Comparison of ENCODE assay signal across 21 cellular contexts in the genomic region with DNA sequence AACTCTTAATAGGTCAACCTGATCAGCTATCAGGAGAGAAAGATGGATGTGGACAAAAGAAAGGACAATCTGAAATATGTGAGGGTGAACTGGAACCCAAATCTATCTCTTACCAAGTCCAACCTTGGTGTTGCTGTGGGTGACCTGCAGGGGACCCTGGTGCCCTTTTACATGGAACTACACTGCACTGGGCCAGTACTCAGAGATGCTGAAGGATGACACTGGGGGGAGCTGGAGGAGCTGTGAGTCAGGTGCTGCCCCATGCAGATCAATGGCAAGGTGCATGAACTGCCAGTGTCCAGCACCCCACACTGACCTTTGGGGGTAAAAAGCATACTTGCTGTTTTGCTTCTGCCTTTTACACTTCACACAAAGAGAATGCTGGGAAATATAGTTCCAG. TPM values are rescaled to one million over a fixed set of nuclear protein-coding genes. Genes with fewer than 3 reads are reported as not detected.
DNase-seq lines count a peak whose midpoint lies in the region; ATAC-seq and TF ChIP-seq lines count a peak whose summit lies in the region.
"Had no signal": no experiment of that assay in that cellular context is flagged by ENCODE, and none has a peak within 500 bp of the region (broad histone marks: within the 10 kb centered on the region; RNA-seq: fewer than 3 reads in every experiment).

No MANE protein-coding gene starts in this region.

- H3K27ac Mint-ChIP-seq in CD4-positive, alpha-beta memory T cell: no peak overlapping the region
- H3K27ac Mint-ChIP-seq in MCF 10A (ENCODE audit: low read depth, unreplicated experiment): no peak overlapping the region
- H3K27ac Mint-ChIP-seq: activated naive CD4-positive, alpha-beta T cell treated with anti-CD3 and anti-CD28 coated beads, Interleukin-2, amount 50 U/mL, for 72 hours; activated T-helper 17 cell treated with anti-CD3 and anti-CD28 coated beads, Interleukin-2, amount 50 U/mL, for 72 hours; CD4-positive, CD25-positive, alpha-beta regulatory T cell; memory B cell had no signal

- CTCF ChIA-PET in HEK293 (lab: Yijun Ruan, JAX) (no interaction called here), OCI-LY7 (lab: Charles Lee; ENCODE audit: unreplicated experiment) (interaction anchor here (1.0 kb wide), 1 partner anchor 44 kb away, joined by 3 read pairs; no protein-coding TSS in a partner anchor), MCF 10A (lab: Yijun Ruan, JAX) (interaction anchor here (0.5 kb wide), 1 partner anchor 30 kb away, joined by 4 read pairs; no protein-coding TSS in a partner anchor)
- CTCF ChIA-PET in CD4-positive, alpha-beta memory T cell (lab: Charles Lee; ENCODE audit: partially characterized antibody): interaction anchor here (1.2 kb wide), 1 partner anchor 43 kb away, joined by 3 read pairs; no protein-coding TSS in a partner anchor

- intact Hi-C loops in OCI-LY7 (cut with micrococcal nuclease; ENCODE audit: unreplicated experiment): no loop called here
- intact Hi-C loops in CD4-positive, alpha-beta memory T cell (cut with micrococcal nuclease): no loop called here
- intact Hi-C loops in MCF 10A (cut with micrococcal nuclease): no loop called here

- H3K9me2 ChIP-seq in OCI-LY7 (ENCODE audit: insufficient read depth, low read length): no peaks in the 10 kb centered on the region

- H3K27me3 ChIP-seq in CD4-positive, alpha-beta memory T cell (ENCODE audit: insufficient read depth, low read length): no peaks in the 10 kb centered on the region
- H3K27me3 ChIP-seq: neutrophil, upper lobe of left lung had no signal

- DNase-seq in OCI-LY7 (ENCODE audit: low spot score) (peak; percentile 8), iPS DF 4.7 (ENCODE audit: extremely low read depth, low spot score) (peak; percentile 22), NCI-H748 treated with DMSO at 0.1 percent for 48 hours (lab: John Stamatoyannopoulos, UW) (no peak), MCF 10A (ENCODE audit: unreplicated experiment) (no peak)
- no peak for DNase-seq in CD4-positive, alpha-beta memory T cell
- DNase-seq: activated CD4-positive, alpha-beta T cell treated with anti-CD3 and anti-CD28 coated beads, Interleukin-2, amount 50 U/mL, for 4 hours; activated CD8-positive, alpha-beta memory T cell treated with anti-CD3 and anti-CD28 coated beads, Interleukin-2, amount 50 U/mL, for 48 hours; CD4-positive, CD25-positive, alpha-beta regulatory T cell; dermis blood vessel endothelial cell; NCI-H510A; substantia nigra; upper lobe of left lung had no signal

- H4K20me1 ChIP-seq in OCI-LY7 (ENCODE audit: insufficient read depth, low read length): no peaks in the 10 kb centered on the region

- no peak overlapping the region for H3K4me2 ChIP-seq in OCI-LY7 (ENCODE audit: low read length)

- no peak overlapping the region for H3K4me3 Mint-ChIP-seq in CD4-positive, alpha-beta memory T cell
- no peak overlapping the region for H3K4me3 Mint-ChIP-seq in MCF 10A (ENCODE audit: unreplicated experiment)
- H3K4me3 Mint-ChIP-seq: activated T-helper 17 cell treated with anti-CD3 and anti-CD28 coated beads, Interleukin-2, amount 50 U/mL, for 72 hours; central memory CD8-positive, alpha-beta T cell; memory B cell had no signal

- H3K36me3 Mint-ChIP-seq in CD4-positive, alpha-beta memory T cell: no peaks in the 10 kb centered on the region
- H3K36me3 Mint-ChIP-seq in MCF 10A (ENCODE audit: insufficient read depth, unreplicated experiment): no peaks in the 10 kb centered on the region
- H3K36me3 Mint-ChIP-seq: CD4-positive, CD25-positive, alpha-beta regulatory T cell; memory B cell had no signal

- H3K4me1 ChIP-seq in HEK293 (ENCODE audit: control insufficient read depth, insufficient read depth, low read length) (peaks cover 7% of the 10 kb centered on the region), OCI-LY7 (ENCODE audit: insufficient read depth, low read length, poor library complexity, severe bottlenecking) (no peaks in the 10 kb centered on the region)
- H3K4me1 ChIP-seq in CD4-positive, alpha-beta memory T cell (ENCODE audit: insufficient read depth, low read length): no peaks in the 10 kb centered on the region
- H3K4me1 ChIP-seq: prostate gland, upper lobe of left lung had no signal

- ATAC-seq in GM21528 (IDR thresholded peaks at IDR 0.05; ENCODE audit: low FRiP score, unreplicated experiment): no peak
- ATAC-seq: activated naive CD4-positive, alpha-beta T cell treated with anti-CD3 and anti-CD28 coated beads, Interleukin-2, amount 50 U/mL, for 72 hours; activated T-helper 17 cell treated with anti-CD3 and anti-CD28 coated beads, Interleukin-2, amount 50 U/mL, for 72 hours had no signal

- peaks cover 0 to 7% (median 4%) of the 10 kb centered on the region in 8 donors for H3K9me3 Mint-ChIP-seq in CD4-positive, alpha-beta memory T cell
- no peaks in the 10 kb centered on the region for H3K9me3 Mint-ChIP-seq in MCF 10A (ENCODE audit: unreplicated experiment)
- H3K9me3 Mint-ChIP-seq: central memory CD8-positive, alpha-beta T cell; memory B cell had no signal

- H3K9me3 ChIP-seq in HEK293 (ENCODE audit: control insufficient read depth, insufficient read depth, low read depth, low read length) (no peaks in the 10 kb centered on the region), OCI-LY7 (ENCODE audit: low read length) (no peaks in the 10 kb centered on the region)
- no peaks in the 10 kb centered on the region for H3K9me3 ChIP-seq in CD4-positive, alpha-beta memory T cell (ENCODE audit: control insufficient read depth in 1 of 2, low read length in 2 of 2)
- H3K9me3 ChIP-seq: neutrophil, prostate gland, upper lobe of left lung had no signal

- no peak overlapping the region for H2AFZ ChIP-seq in OCI-LY7 (ENCODE audit: low read length)

- H3K27ac ChIP-seq in HEK293 (ENCODE audit: extremely low read depth, low read depth, low read length) (no peak overlapping the region), OCI-LY7 (ENCODE audit: low read depth, low read length, poor library complexity, severe bottlenecking) (no peak overlapping the region)
- no peak overlapping the region for H3K27ac ChIP-seq in CD4-positive, alpha-beta memory T cell (ENCODE audit: low read depth, low read length)
- H3K27ac ChIP-seq: neutrophil, prostate gland, upper lobe of left lung had no signal

- TF ChIP-seq CTCF in GM12872 (IDR thresholded peaks at IDR 0.05; ENCODE audit: insufficient read depth, low read depth, low read length) (0 out of 3 replicates have a peak, but pooled peaks have one; percentile 21), HEK293 (tag by site-specific recombination; IDR thresholded peaks at IDR 0.05) (peak; percentile 30; the same call in 1 of the 2 replicates), OCI-LY7 (conservative IDR thresholded peaks at IDR 0.05; ENCODE audit: low read length) (peak; percentile 36), MCF 10A (IDR thresholded peaks at IDR 0.05; ENCODE audit: unreplicated experiment) (no peak)

- H3K4me3 ChIP-seq in HEK293 (ENCODE audit: low read depth, low read length) (no peak overlapping the region), OCI-LY7 (ENCODE audit: low read depth, low read length, poor library complexity, severe bottlenecking) (no peak overlapping the region)
- no peak overlapping the region for H3K4me3 ChIP-seq in CD4-positive, alpha-beta memory T cell (ENCODE audit: low read length in 2 of 2)
- H3K4me3 ChIP-seq: prostate gland, upper lobe of left lung had no signal

- H3K79me2 ChIP-seq in OCI-LY7 (ENCODE audit: insufficient read depth, low read depth, low read length): no peaks in the 10 kb centered on the region

- peaks cover 3 to 4% of the 10 kb centered on the region in 2 donors for H3K27me3 Mint-ChIP-seq in CD4-positive, alpha-beta memory T cell
- H3K27me3 Mint-ChIP-seq in MCF 10A (ENCODE audit: insufficient read depth, unreplicated experiment): no peaks in the 10 kb centered on the region

- POLR2A ChIA-PET in HEK293 (lab: Yijun Ruan, JAX) (no interaction called here), OCI-LY7 (lab: Charles Lee) (no interaction called here), MCF 10A (lab: Yijun Ruan, JAX) (no interaction called here)
- POLR2A ChIA-PET in CD4-positive, alpha-beta memory T cell (lab: Charles Lee; ENCODE audit: partially characterized antibody): no interaction called here

- H3K4me1 Mint-ChIP-seq in CD4-positive, alpha-beta memory T cell: no peaks in the 10 kb centered on the region
- H3K4me1 Mint-ChIP-seq in MCF 10A (ENCODE audit: insufficient read depth, unreplicated experiment): no peaks in the 10 kb centered on the region
- H3K4me1 Mint-ChIP-seq: activated T-helper 17 cell treated with anti-CD3 and anti-CD28 coated beads, Interleukin-2, amount 50 U/mL, for 72 hours; CD4-positive, CD25-positive, alpha-beta regulatory T cell; central memory CD8-positive, alpha-beta T cell had no signal

- BruUV-seq in OCI-LY7 (replicated peaks; lab: Mats Ljungman, UMichigan): no TSS peak
- BruUV-seq in MCF 10A (replicated peaks; lab: Mats Ljungman, UMichigan): no TSS peak

- H3K36me3 ChIP-seq in HEK293 (ENCODE audit: control insufficient read depth in 2 of 2, insufficient read depth in 1 of 2, low read length in 2 of 2) (no peaks in the 10 kb centered on the region), OCI-LY7 (ENCODE audit: insufficient read depth, low read length) (no peaks in the 10 kb centered on the region)
- no peaks in the 10 kb centered on the region for H3K36me3 ChIP-seq in CD4-positive, alpha-beta memory T cell (ENCODE audit: insufficient read depth, low read length)
- H3K36me3 ChIP-seq: neutrophil, prostate gland, upper lobe of left lung had no signal

TF ChIP-seq in HEK293, 187 proteins besides CTCF, POLR2A, EP300 and RAD21 (continues in another document):
- TF ChIP-seq ZNF626 (tag by site-specific recombination; IDR thresholded peaks at IDR 0.05) (no peak), ZNF184 (tag by site-specific recombination; IDR thresholded peaks at IDR 0.05) (no peak), ZNF266 (tag by site-specific recombination; IDR thresholded peaks at IDR 0.05; ENCODE audit: low read depth) (no peak), WT1 (tag by site-specific recombination; IDR thresholded peaks at IDR 0.05) (no peak), BCL11B (tag by site-specific recombination; IDR thresholded peaks at IDR 0.05; ENCODE audit: low read depth) (no peak), ZNF473 (tag by site-specific recombination; IDR thresholded peaks at IDR 0.05) (no peak), ZNF292 (tag by site-specific recombination; IDR thresholded peaks at IDR 0.05; ENCODE audit: borderline replicate concordance, low read depth) (no peak)
- TF ChIP-seq, protein P1, sequence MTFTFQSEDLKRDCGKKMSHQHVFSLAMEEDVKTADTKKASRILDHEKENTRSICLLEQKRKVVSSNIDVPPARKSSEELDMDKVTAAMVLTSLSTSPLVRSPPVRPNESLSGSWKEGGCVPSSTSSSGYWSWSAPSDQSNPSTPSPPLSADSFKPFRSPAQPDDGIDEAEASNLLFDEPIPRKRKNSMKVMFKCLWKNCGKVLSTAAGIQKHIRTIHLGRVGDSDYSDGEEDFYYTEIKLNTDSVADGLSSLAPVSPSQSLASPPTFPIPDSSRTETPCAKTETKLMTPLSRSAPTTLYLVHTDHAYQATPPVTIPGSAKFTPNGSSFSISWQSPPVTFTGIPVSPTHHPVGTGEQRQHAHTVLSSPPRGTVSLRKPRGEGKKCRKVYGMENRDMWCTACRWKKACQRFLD (tag by site-specific recombination; IDR thresholded peaks at IDR 0.05): no peak

RNA-seq across cellular contexts. Expression of a gene that starts 55.6 kb away (rescaled TPM):
- total RNA-seq in OCI-LY7 (2014; rRNA removed; shearing (Covaris generic)): 82.4 and 85.5 TPM in 2 replicates
- total RNA-seq in OCI-LY7 (2022) (78.5 and 90.5 TPM in 2 replicates), MCF 10A (2022) (43.3 and 51.0 TPM in 2 replicates)
- total RNA-seq in CD4-positive, alpha-beta memory T cell: 10 to 100 TPM; 46.6 to 52.2 TPM
- 10 to 100 TPM; 21.2 to 40.1 TPM for polyA plus RNA-seq in CD4-positive, alpha-beta memory T cell

Comparison
In these comparisons a context has a peak if more than half of its experiments do, and no peak if none do; other contexts are left out.
1. DNase-seq: peak in OCI-LY7 (single experiment) and iPS DF 4.7 (single experiment); none in NCI-H748 treated with DMSO at 0.1 percent for 48 hours (single experiment), CD4-positive, alpha-beta memory T cell (0 of 5) and MCF 10A (single experiment).